1 cellular context compared by ENCODE assay signal in the genomic region with DNA sequence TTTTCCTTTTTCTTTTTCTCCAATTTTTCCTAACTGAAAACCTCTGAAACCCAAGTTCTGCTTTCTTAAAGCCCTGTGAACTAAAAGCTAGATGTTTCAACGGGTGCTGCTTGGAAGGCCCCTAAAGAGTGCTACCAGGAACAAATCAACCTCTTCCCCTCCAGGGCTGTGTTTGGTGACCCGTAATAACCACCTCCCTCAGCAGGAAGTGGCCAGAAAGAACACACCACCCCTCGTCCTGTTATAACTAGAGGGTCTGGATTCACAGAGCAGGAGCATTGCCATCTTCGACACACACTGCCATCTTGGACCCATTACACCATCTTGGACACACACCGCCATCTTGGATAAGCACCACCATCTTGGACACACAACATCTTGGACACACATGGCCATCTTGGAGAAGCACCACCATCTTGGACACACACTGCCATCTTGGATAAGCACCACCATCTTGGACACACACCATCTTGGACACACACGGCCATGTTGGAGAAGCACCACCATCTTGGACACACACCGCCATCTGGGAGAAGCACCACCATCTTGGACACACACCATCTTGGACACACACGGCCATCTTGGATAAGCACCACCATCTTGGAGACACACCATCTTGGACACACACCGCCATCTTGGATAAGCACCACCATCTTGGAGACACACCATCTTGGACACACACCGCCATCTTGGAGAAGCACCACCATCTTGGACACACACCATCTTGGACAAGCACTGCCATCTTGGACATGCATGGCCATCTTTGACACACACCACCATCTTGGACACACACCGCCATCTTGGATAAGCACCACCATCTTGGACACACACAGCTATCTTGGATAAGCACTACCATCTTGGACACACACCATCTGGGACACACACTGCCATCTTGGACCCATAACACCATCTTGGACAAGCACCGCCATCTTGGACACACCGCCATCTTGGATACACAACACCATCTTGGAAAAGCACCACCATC.
TF ChIP-seq lines count a peak whose summit lies in the region.

No MANE protein-coding gene starts in this region.

TF ChIP-seq in Ishikawa, 13 proteins besides CTCF, POLR2A, EP300 and RAD21:
- peak; percentile 26; the same call in 1 of the 2 replicates for TF ChIP-seq YY1 (IDR thresholded peaks at IDR 0.05; ENCODE audit: low read depth)
